ENCODE assay signal across 16 cellular contexts in the genomic region with DNA sequence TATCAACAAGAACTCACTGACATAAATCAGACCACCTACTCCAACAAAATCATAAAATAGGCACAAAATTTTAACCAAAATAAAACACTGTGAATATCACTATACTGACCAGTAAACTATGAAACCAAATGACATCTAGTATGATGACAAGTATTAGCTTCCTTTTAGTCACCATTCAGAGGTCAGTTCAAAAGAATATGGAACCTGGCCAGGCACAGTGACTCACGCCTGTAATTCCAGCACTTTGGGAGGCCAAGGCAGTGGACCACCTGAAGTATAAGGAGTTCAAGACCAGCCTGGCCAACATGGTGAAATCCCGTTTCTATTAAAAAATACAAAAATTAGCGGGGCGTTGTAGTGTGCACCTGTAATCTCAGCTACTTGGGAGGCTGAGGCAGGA.
DNase-seq lines count a peak whose midpoint lies in the region; ATAC-seq, FAIRE-seq and TF ChIP-seq lines count a peak whose summit lies in the region.
"Had no signal": no experiment of that assay in that cellular context is flagged by ENCODE, and none has a peak within 500 bp of the region (broad histone marks: within the 10 kb centered on the region; RNA-seq: fewer than 3 reads in every experiment).

No MANE protein-coding gene starts in this region.

- H3K27me3 Mint-ChIP-seq in CD4-positive, alpha-beta memory T cell = no peaks in the 10 kb centered on the region

- no peak overlapping the region for H3K27ac ChIP-seq in CD4-positive, alpha-beta memory T cell (ENCODE audit: low read depth, low read length)
- H3K27ac ChIP-seq in K562 (ENCODE audit: extremely low read depth, low read depth, low read length) = peak overlapping the region; percentile 10; the same call in 2 of the 3 replicates

- H3K9me1 ChIP-seq in K562 (ENCODE audit: control insufficient read depth, insufficient read depth, low read length) = no peaks in the 10 kb centered on the region

- intact Hi-C loops in CD4-positive, alpha-beta memory T cell (cut with micrococcal nuclease) = no loop called here
- intact Hi-C loops in K562 (cut with micrococcal nuclease) = loop anchor here (10.0 kb wide), 1 partner anchor 439 kb away; no protein-coding TSS in a partner anchor

- peak overlapping the region in 5 of 7 donors; percentile 8 to 70 (median 33) for H3K27ac Mint-ChIP-seq in CD4-positive, alpha-beta memory T cell
- H3K27ac Mint-ChIP-seq: T-helper 2 cell treated with Interferon-gamma antibody and Interleukin-4, amounts not matched to agents 5 μg/mL and 100 μg/mL, for 36 hours had no signal

- no peak for TF ChIP-seq RAD21 in K562 (CRISPR knock-in tag; conservative IDR thresholded peaks at IDR 0.05 in 1 of 2, IDR thresholded peaks at IDR 0.05 in 1 of 2)

- H3K4me3 Mint-ChIP-seq in CD4-positive, alpha-beta memory T cell = no peak overlapping the region
- H3K4me3 Mint-ChIP-seq: immature natural killer cell; neural crest cell; T-helper 2 cell treated with Interferon-gamma antibody and Interleukin-4, amounts not matched to agents 5 μg/mL and 100 μg/mL, for 36 hours had no signal

- no peak overlapping the region for H3K9ac ChIP-seq in K562 (ENCODE audit: insufficient read depth in 1 of 2, low read depth in 2 of 2, low read length in 2 of 2)

- no peak for DNase-seq in CD4-positive, alpha-beta memory T cell
- peak; percentile 84 for DNase-seq in HT1080 (ENCODE audit: low read depth)
- peak in 1 of 4 experiments; percentile 34 for DNase-seq in K562 (ENCODE audit: extremely low read depth in 1 of 4, low spot score in 3 of 4)
- peak; percentile 76 for DNase-seq in kidney tubule cell (ENCODE audit: low spot score)
- DNase-seq in SIG-M5 (lab: John Stamatoyannopoulos, UW) = no peak
- DNase-seq in DMS153 (lab: John Stamatoyannopoulos, UW) = no peak
- DNase-seq: activated T-cell treated with anti-CD3 and anti-CD28 coated beads, Interleukin-2, amount 50 U/mL, for 1 hour; immature natural killer cell; NCI-H1048; NCI-H82; stimulated activated CD4-positive, alpha-beta T cell treated with anti-CD3 and anti-CD28 coated beads, Interleukin-4, amount 100 ng/mL, for 1 hour had no signal

- POLR2A ChIA-PET in CD4-positive, alpha-beta memory T cell (lab: Charles Lee; ENCODE audit: partially characterized antibody) = no interaction called here
- POLR2A ChIA-PET in K562 (lab: Yijun Ruan, JAX) = interaction anchor here (1.3 to 1.7 kb wide), 3 partner anchors 10 to 37 kb away, joined by 3 to 7 read pairs (median 3); no protein-coding TSS in a partner anchor

- no peak overlapping the region for H3K4me2 ChIP-seq in K562 (ENCODE audit: insufficient read depth, low read length)

- ATAC-seq in K562 (peak; percentile 54), GM21723 (IDR thresholded peaks at IDR 0.05; ENCODE audit: unreplicated experiment) (no peak), GM21381 (IDR thresholded peaks at IDR 0.05; ENCODE audit: unreplicated experiment) (no peak)

- H3K4me3 ChIP-seq in CD4-positive, alpha-beta memory T cell (ENCODE audit: low read length in 2 of 2) = no peak overlapping the region
- H3K4me3 ChIP-seq in K562 = no peak overlapping the region

- BruUV-seq in K562 (replicated peaks; lab: Mats Ljungman, UMichigan) = no TSS peak

- no peak for TF ChIP-seq EP300 in K562 (IDR thresholded peaks at IDR 0.05; ENCODE audit: low read length)

- WGBS in K562 (ENCODE audit: insufficient coverage, low coverage, missing lambda C conversion rate) = 80% methylated on average over 4 of the region's 4 CpGs

- no peak for TF ChIP-seq CTCF in K562 (IDR thresholded peaks at IDR 0.05 in 2 of 3, conservative IDR thresholded peaks at IDR 0.05 in 1 of 3; ENCODE audit: insufficient read depth in 2 of 3, low read depth in 1 of 3, low read length in 3 of 3)

- peaks cover 4% of the 10 kb centered on the region; the same call in 1 of the 3 replicates for H3K79me2 ChIP-seq in K562 (ENCODE audit: control insufficient read depth, insufficient read depth, low read length)

- H3K36me3 Mint-ChIP-seq in CD4-positive, alpha-beta memory T cell = peaks cover 41 to 56% of the 10 kb centered on the region in 2 donors

- H3K4me1 Mint-ChIP-seq in CD4-positive, alpha-beta memory T cell = peaks cover 0 to 7% (median 5%) of the 10 kb centered on the region in 4 donors
- H3K4me1 Mint-ChIP-seq: neural crest cell had no signal

- TF ChIP-seq POLR2A in K562 (conservative IDR thresholded peaks at IDR 0.05) = no peak

- no peaks in the 10 kb centered on the region for H3K9me3 ChIP-seq in CD4-positive, alpha-beta memory T cell (ENCODE audit: control insufficient read depth in 1 of 2, low read length in 2 of 2)
- no peaks in the 10 kb centered on the region for H3K9me3 ChIP-seq in K562 (replicated peaks; ENCODE audit: control insufficient read depth, insufficient read depth, low read depth, low read length)

- no peaks in the 10 kb centered on the region for H3K9me3 Mint-ChIP-seq in CD4-positive, alpha-beta memory T cell
- H3K9me3 Mint-ChIP-seq: immature natural killer cell; neural crest cell; T-helper 2 cell treated with Interferon-gamma antibody and Interleukin-4, amounts not matched to agents 5 μg/mL and 100 μg/mL, for 36 hours had no signal

- CTCF ChIA-PET in CD4-positive, alpha-beta memory T cell (lab: Charles Lee; ENCODE audit: partially characterized antibody) = no interaction called here
- CTCF ChIA-PET in K562 (lab: Yijun Ruan, JAX; ENCODE audit: low intra/inter-chr PET ratio) = no interaction called here

- no peaks in the 10 kb centered on the region for H4K20me1 ChIP-seq in K562 (replicated peaks; ENCODE audit: control insufficient read depth, insufficient read depth, low read length)

- no peaks in the 10 kb centered on the region for H3K27me3 ChIP-seq in CD4-positive, alpha-beta memory T cell (ENCODE audit: insufficient read depth, low read length)
- H3K27me3 ChIP-seq in K562 (ENCODE audit: control insufficient read depth in 2 of 2, insufficient read depth in 2 of 2, low read length in 2 of 2) = no peaks in the 10 kb centered on the region

- peaks cover 30% of the 10 kb centered on the region for H3K36me3 ChIP-seq in CD4-positive, alpha-beta memory T cell (ENCODE audit: insufficient read depth, low read length)
- peaks cover 89% of the 10 kb centered on the region for H3K36me3 ChIP-seq in K562 (ENCODE audit: control insufficient read depth, insufficient read depth, low read length)

- H3K4me1 ChIP-seq in CD4-positive, alpha-beta memory T cell (ENCODE audit: insufficient read depth, low read length) = no peaks in the 10 kb centered on the region
- H3K4me1 ChIP-seq in K562 (replicated peaks in 1 of 2; ENCODE audit: control insufficient read depth in 2 of 2, insufficient read depth in 2 of 2, low read length in 2 of 2) = no peaks in the 10 kb centered on the region; a peak in 1 of 5 replicates

- H2AFZ ChIP-seq in K562 (ENCODE audit: low read depth, low read length) = no peak overlapping the region

- FAIRE-seq in K562 (lab: Jason Lieb, UNC) = no peak
- FAIRE-seq: H1 had no signal

- in situ Hi-C loops in K562 (cut with MboI) = no loop called here

TF ChIP-seq in K562, 482 proteins besides CTCF, POLR2A, EP300 and RAD21 (continues in another document):
- TF ChIP-seq, protein P1, sequence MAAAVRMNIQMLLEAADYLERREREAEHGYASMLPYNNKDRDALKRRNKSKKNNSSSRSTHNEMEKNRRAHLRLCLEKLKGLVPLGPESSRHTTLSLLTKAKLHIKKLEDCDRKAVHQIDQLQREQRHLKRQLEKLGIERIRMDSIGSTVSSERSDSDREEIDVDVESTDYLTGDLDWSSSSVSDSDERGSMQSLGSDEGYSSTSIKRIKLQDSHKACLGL (CRISPR knock-in tag; IDR thresholded peaks at IDR 0.05; ENCODE audit: borderline replicate concordance, poor library complexity, severe bottlenecking) = no peak
- TF ChIP-seq FOSL1 (tag; conservative IDR thresholded peaks at IDR 0.05) (peak; percentile 83), NR2C2 (CRISPR knock-in tag; IDR thresholded peaks at IDR 0.05) (no peak), NR2C2 (tag; IDR thresholded peaks at IDR 0.05) (peak; percentile 39; the same call in 1 of the 2 replicates), NFIC (IDR thresholded peaks at IDR 0.05) (peak; percentile 81), GABPA (tag; conservative IDR thresholded peaks at IDR 0.05; ENCODE audit: low read depth) (0 out of 2 replicates have a peak, but pooled peaks have one; percentile 4), JUND (IDR thresholded peaks at IDR 0.05; ENCODE audit: borderline replicate concordance, low read depth, low read length) (0 out of 2 replicates have a peak, but pooled peaks have one; percentile 20), JUND (tag; IDR thresholded peaks at IDR 0.05; ENCODE audit: borderline replicate concordance, low read depth, low read length) (no peak), ARID1B (IDR thresholded peaks at IDR 0.05) (0 out of 2 replicates have a peak, but pooled peaks have one; percentile 23)
- TF ChIP-seq, protein P2, sequence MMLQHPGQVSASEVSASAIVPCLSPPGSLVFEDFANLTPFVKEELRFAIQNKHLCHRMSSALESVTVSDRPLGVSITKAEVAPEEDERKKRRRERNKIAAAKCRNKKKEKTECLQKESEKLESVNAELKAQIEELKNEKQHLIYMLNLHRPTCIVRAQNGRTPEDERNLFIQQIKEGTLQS (IDR thresholded peaks at IDR 0.05) = peak; percentile 65
- TF ChIP-seq, protein P2 (CRISPR knock-in tag; conservative IDR thresholded peaks at IDR 0.05) = no peak
- TF ChIP-seq, protein P3, sequence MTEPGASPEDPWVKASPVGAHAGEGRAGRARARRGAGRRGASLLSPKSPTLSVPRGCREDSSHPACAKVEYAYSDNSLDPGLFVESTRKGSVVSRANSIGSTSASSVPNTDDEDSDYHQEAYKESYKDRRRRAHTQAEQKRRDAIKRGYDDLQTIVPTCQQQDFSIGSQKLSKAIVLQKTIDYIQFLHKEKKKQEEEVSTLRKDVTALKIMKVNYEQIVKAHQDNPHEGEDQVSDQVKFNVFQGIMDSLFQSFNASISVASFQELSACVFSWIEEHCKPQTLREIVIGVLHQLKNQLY (CRISPR knock-in tag; conservative IDR thresholded peaks at IDR 0.05) = no peak
- TF ChIP-seq, protein P4, sequence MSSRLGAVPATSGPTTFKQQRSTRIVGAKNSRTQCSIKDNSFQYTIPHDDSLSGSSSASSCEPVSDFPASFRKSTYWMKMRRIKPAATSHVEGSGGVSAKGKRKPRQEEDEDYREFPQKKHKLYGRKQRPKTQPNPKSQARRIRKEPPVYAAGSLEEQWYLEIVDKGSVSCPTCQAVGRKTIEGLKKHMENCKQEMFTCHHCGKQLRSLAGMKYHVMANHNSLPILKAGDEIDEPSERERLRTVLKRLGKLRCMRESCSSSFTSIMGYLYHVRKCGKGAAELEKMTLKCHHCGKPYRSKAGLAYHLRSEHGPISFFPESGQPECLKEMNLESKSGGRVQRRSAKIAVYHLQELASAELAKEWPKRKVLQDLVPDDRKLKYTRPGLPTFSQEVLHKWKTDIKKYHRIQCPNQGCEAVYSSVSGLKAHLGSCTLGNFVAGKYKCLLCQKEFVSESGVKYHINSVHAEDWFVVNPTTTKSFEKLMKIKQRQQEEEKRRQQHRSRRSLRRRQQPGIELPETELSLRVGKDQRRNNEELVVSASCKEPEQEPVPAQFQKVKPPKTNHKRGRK (tag; IDR thresholded peaks at IDR 0.05) = no peak

Comparison
In these comparisons a context has a peak if more than half of its experiments do, and no peak if none do; other contexts are left out.
1. DNase-seq: peak in HT1080 (single experiment) and kidney tubule cell (single experiment); none in CD4-positive, alpha-beta memory T cell (0 of 5), SIG-M5 (single experiment) and DMS153 (single experiment).